Comparison of ENCODE assay signal across 1 cellular context in genomic region chr16:22436823-22437652, GRCh38.
TF ChIP-seq lines count a peak whose summit lies in the region.
"Not testable (repeated sequence)": the region's sequence is repeated elsewhere in the genome, so short reads cannot be mapped to it uniquely, and the experiment has no call there.

No MANE protein-coding gene starts in this region.

TF ChIP-seq in HepG2, 621 proteins besides CTCF, POLR2A, EP300 and RAD21 (continued from another document and continues in another):
- TF ChIP-seq TFE3 (CRISPR knock-in tag; IDR thresholded peaks at IDR 0.05) (peak; percentile 61; the same call in 1 of the 2 replicates), BCL6 (CRISPR knock-in tag; IDR thresholded peaks at IDR 0.05) (peak; percentile 45; the same call in 1 of the 2 replicates), DMAP1 (CRISPR knock-in tag; IDR thresholded peaks at IDR 0.05) (peak; percentile 87), HOXA7 (CRISPR knock-in tag; IDR thresholded peaks at IDR 0.05) (0 out of 2 replicates have a peak, but pooled peaks have one; percentile 53), TFDP1 (CRISPR knock-in tag; IDR thresholded peaks at IDR 0.05; ENCODE audit: borderline replicate concordance) (peak; percentile 73), E2F5 (CRISPR knock-in tag; conservative IDR thresholded peaks at IDR 0.05) (peak; percentile 46), ZGPAT (CRISPR knock-in tag; IDR thresholded peaks at IDR 0.05) (peak; percentile 97), POLR2AphosphoS5 (IDR thresholded peaks at IDR 0.05; ENCODE audit: low read depth, low read length) (peak; percentile 84), ZBTB20 (CRISPR knock-in tag; IDR thresholded peaks at IDR 0.05; ENCODE audit: borderline replicate concordance, low read depth) (peak; percentile 39; the same call in 1 of the 2 replicates), NCOA2 (CRISPR knock-in tag; IDR thresholded peaks at IDR 0.05) (peak; percentile 64; the same call in 1 of the 2 replicates), ZNF414 (CRISPR knock-in tag; IDR thresholded peaks at IDR 0.05) (peak; percentile 78), TBX2 (CRISPR knock-in tag; IDR thresholded peaks at IDR 0.05; ENCODE audit: borderline replicate concordance) (peak; percentile 78; the same call in 1 of the 2 replicates), ZNF407 (CRISPR knock-in tag; IDR thresholded peaks at IDR 0.05; ENCODE audit: not compliant biosample characterization) (peak; percentile 62), MXD1 (CRISPR knock-in tag; IDR thresholded peaks at IDR 0.05) (peak; percentile 83), ZNF546 (CRISPR knock-in tag; conservative IDR thresholded peaks at IDR 0.05) (0 out of 2 replicates have a peak, but pooled peaks have one; percentile 53), ZBTB7B (CRISPR knock-in tag; IDR thresholded peaks at IDR 0.05) (peak; percentile 87), FOXA1 (CRISPR knock-in tag; IDR thresholded peaks at IDR 0.05) (0 out of 2 replicates have a peak, but pooled peaks have one; percentile 15), NFKB2 (CRISPR knock-in tag; IDR thresholded peaks at IDR 0.05; ENCODE audit: borderline replicate concordance) (peak; percentile 93), MED13 (CRISPR knock-in tag; IDR thresholded peaks at IDR 0.05) (peak; percentile 85; the same call in 1 of the 2 replicates), TCF12 (CRISPR knock-in tag; IDR thresholded peaks at IDR 0.05) (peak; percentile 57), ZNF24 (IDR thresholded peaks at IDR 0.05) (0 out of 2 replicates have a peak, but pooled peaks have one; percentile 33), KDM6A (CRISPR knock-in tag; IDR thresholded peaks at IDR 0.05; ENCODE audit: low read depth) (peak; percentile 38; the same call in 1 of the 2 replicates), ZNF614 (CRISPR knock-in tag; IDR thresholded peaks at IDR 0.05; ENCODE audit: borderline replicate concordance) (peak; percentile 54; the same call in 1 of the 2 replicates), PATZ1 (CRISPR knock-in tag; IDR thresholded peaks at IDR 0.05) (peak; percentile 64; the same call in 1 of the 2 replicates), HES4 (CRISPR knock-in tag; IDR thresholded peaks at IDR 0.05; ENCODE audit: borderline replicate concordance) (peak; percentile 82), ZNF30 (CRISPR knock-in tag; IDR thresholded peaks at IDR 0.05) (0 out of 2 replicates have a peak, but pooled peaks have one; percentile 70), MTA1 (CRISPR knock-in tag; IDR thresholded peaks at IDR 0.05; ENCODE audit: borderline replicate concordance) (peak; percentile 59; the same call in 1 of the 2 replicates), KAT7 (CRISPR knock-in tag; IDR thresholded peaks at IDR 0.05; ENCODE audit: borderline replicate concordance) (peak; percentile 79; the same call in 1 of the 2 replicates), ISX (CRISPR knock-in tag; conservative IDR thresholded peaks at IDR 0.05) (0 out of 2 replicates have a peak, but pooled peaks have one; percentile 22), SKIL (CRISPR knock-in tag; IDR thresholded peaks at IDR 0.05; ENCODE audit: borderline replicate concordance) (peak; percentile 38; the same call in 1 of the 2 replicates), ZNF18 (CRISPR knock-in tag; IDR thresholded peaks at IDR 0.05; ENCODE audit: insufficient replicate concordance) (peak; percentile 31), CAMTA2 (CRISPR knock-in tag; IDR thresholded peaks at IDR 0.05; ENCODE audit: borderline replicate concordance) (peak; percentile 85; the same call in 1 of the 2 replicates)
- not testable (repeated sequence) for TF ChIP-seq FOXA1, TCF12 (IDR thresholded peaks at IDR 0.05)
